ENCODE assay signal across 20 cellular contexts in the genomic region with DNA sequence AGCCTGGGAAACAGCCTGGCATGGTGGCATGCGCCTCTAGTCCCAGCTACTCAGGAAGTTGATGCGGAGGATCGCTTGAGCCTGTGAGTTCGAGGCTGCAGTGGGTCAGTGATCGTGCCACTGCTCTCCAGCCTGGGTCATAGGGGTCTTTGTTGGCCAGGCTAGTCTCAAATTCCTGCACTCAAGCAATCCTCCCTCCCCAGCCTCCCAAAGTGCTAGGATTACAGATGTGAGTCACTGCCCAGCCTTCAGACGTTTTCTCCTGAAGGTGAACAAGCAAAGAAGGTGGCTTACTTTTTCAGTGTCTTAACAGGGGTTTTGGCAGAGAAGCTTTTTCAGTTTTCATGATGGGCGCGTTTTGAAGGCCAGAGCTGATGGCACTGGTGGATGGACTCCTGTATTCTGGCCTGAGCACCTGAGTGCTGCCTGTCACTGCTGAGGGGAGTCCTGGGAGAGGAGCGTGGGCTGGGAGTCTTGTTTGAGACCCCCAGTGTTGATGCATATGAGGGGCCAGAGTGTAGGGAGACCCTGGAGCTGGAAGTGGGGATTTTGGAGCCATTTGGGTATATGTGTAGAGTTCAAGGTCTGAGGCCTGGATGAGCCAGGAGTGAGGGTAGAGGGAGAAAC. TPM values are rescaled to one million over a fixed set of nuclear protein-coding genes. Genes with fewer than 3 reads are reported as not detected.
DNase-seq lines count a peak whose midpoint lies in the region; ATAC-seq and TF ChIP-seq lines count a peak whose summit lies in the region.
"Had no signal": no experiment of that assay in that cellular context is flagged by ENCODE, and none has a peak within 500 bp of the region (broad histone marks: within the 10 kb centered on the region; RNA-seq: fewer than 3 reads in every experiment).

No MANE protein-coding gene starts in this region.

- H3K27ac ChIP-seq in temporal lobe (ENCODE audit: low read depth, low read length): peak overlapping the region; percentile 89
- no peak overlapping the region for H3K27ac ChIP-seq in mesenchymal stem cell (ENCODE audit: low read length, poor library complexity, severe bottlenecking)
- H3K27ac ChIP-seq: colonic mucosa, esophagus squamous epithelium, PC-9, prostate gland, WERI-Rb-1 had no signal

- peaks cover 0 to 5% of the 10 kb centered on the region in 2 donors for H3K36me3 Mint-ChIP-seq in activated T-cell treated with anti-CD3 and anti-CD28 coated beads, Interleukin-2, amount 50 U/mL, for 72 hours (ENCODE audit: insufficient read depth in 2 of 2)
- H3K36me3 Mint-ChIP-seq in WTC11: peaks cover 15% of the 10 kb centered on the region
- no peaks in the 10 kb centered on the region for H3K36me3 Mint-ChIP-seq in glutamatergic neuron (ENCODE audit: unreplicated experiment)
- H3K36me3 Mint-ChIP-seq: IgD-negative memory B cell had no signal

- H2BK5ac ChIP-seq in mesenchymal stem cell (ENCODE audit: low read depth, low read length, poor library complexity, severe bottlenecking): no peak overlapping the region

- intact Hi-C loops in left ventricle myocardium superior (cut with micrococcal nuclease): no loop called here

- no peak for TF ChIP-seq CTCF in WTC11 (IDR thresholded peaks at IDR 0.05)
- no peak for TF ChIP-seq CTCF in glutamatergic neuron (IDR thresholded peaks at IDR 0.05; ENCODE audit: partially characterized antibody, unreplicated experiment)

- H2BK12ac ChIP-seq in mesenchymal stem cell (ENCODE audit: low read length in 2 of 2): no peak overlapping the region

- H3K27me3 Mint-ChIP-seq in activated T-cell treated with anti-CD3 and anti-CD28 coated beads, Interleukin-2, amount 50 U/mL, for 72 hours (ENCODE audit: low read depth): no peaks in the 10 kb centered on the region
- no peaks in the 10 kb centered on the region for H3K27me3 Mint-ChIP-seq in WTC11 (ENCODE audit: low read depth)
- H3K27me3 Mint-ChIP-seq in glutamatergic neuron (ENCODE audit: unreplicated experiment): peaks cover 4% of the 10 kb centered on the region
- H3K27me3 Mint-ChIP-seq: IgD-negative memory B cell had no signal

- no peak for DNase-seq in activated T-cell treated with anti-CD3 and anti-CD28 coated beads, Interleukin-2, amount 50 U/mL, for 72 hours
- no peak for DNase-seq in activated T-cell treated with anti-CD3 and anti-CD28 coated beads, Interleukin-2, amount 50 U/mL, for 48 hours
- DNase-seq in WTC11 (ENCODE audit: low spot score) (no peak), glutamatergic neuron (no peak), mesenchymal stem cell (no peak), left ventricle myocardium superior (no peak)
- DNase-seq: ACHN, colonic mucosa, esophagus squamous epithelium, GOT3, heart left ventricle, kidney glomerular epithelial cell, NCI-H2081 treated with DMSO at 0.1 percent for 48 hours, NCI-H69, PC-9, WERI-Rb-1 had no signal

- H2BK15ac ChIP-seq in mesenchymal stem cell (ENCODE audit: low read depth, poor library complexity, severe bottlenecking): no peak overlapping the region

- no peak overlapping the region for H3K14ac ChIP-seq in mesenchymal stem cell (ENCODE audit: low read length in 2 of 2)

- no peak overlapping the region for H3K4ac ChIP-seq in mesenchymal stem cell (ENCODE audit: low read depth in 1 of 2, low read length in 2 of 2)

- WGBS in mesenchymal stem cell: 90% methylated on average over 9 of the region's 9 CpGs

- no peaks in the 10 kb centered on the region for H3K9me3 ChIP-seq in mesenchymal stem cell (ENCODE audit: control insufficient read depth, low read length)
- H3K9me3 ChIP-seq: colonic mucosa, esophagus squamous epithelium, heart left ventricle, prostate gland had no signal

- H2AK5ac ChIP-seq in mesenchymal stem cell (ENCODE audit: low read length, severe bottlenecking): no peak overlapping the region

- no peak overlapping the region for H2BK120ac ChIP-seq in mesenchymal stem cell (ENCODE audit: low read depth, low read length)

- POLR2A ChIA-PET in WTC11 (lab: Charles Lee): no interaction called here

- no peak overlapping the region for H3K9ac ChIP-seq in mesenchymal stem cell (ENCODE audit: low read length)

- no peak overlapping the region for H3K18ac ChIP-seq in mesenchymal stem cell (ENCODE audit: low read depth in 1 of 2, low read length in 2 of 2)

- H3K27ac Mint-ChIP-seq in activated T-cell treated with anti-CD3 and anti-CD28 coated beads, Interleukin-2, amount 50 U/mL, for 72 hours: peak overlapping the region; percentile 40
- H3K27ac Mint-ChIP-seq in WTC11 (peak overlapping the region; percentile 72), glutamatergic neuron (ENCODE audit: unreplicated experiment) (peak overlapping the region; percentile 65)

- H3K9me3 Mint-ChIP-seq in activated T-cell treated with anti-CD3 and anti-CD28 coated beads, Interleukin-2, amount 50 U/mL, for 72 hours: no peaks in the 10 kb centered on the region
- H3K9me3 Mint-ChIP-seq in WTC11 (no peaks in the 10 kb centered on the region), glutamatergic neuron (ENCODE audit: unreplicated experiment) (peaks cover 5% of the 10 kb centered on the region)
- H3K9me3 Mint-ChIP-seq: IgD-negative memory B cell had no signal

- no peak overlapping the region for H4K8ac ChIP-seq in mesenchymal stem cell (ENCODE audit: low read length)

- H3K4me2 ChIP-seq in mesenchymal stem cell (ENCODE audit: low read length, poor library complexity, severe bottlenecking): no peak overlapping the region
- H3K4me2 ChIP-seq: PC-9 had no signal

- peaks cover 23% of the 10 kb centered on the region for H3K4me1 ChIP-seq in mesenchymal stem cell (ENCODE audit: control insufficient read depth, insufficient read depth, low read depth, low read length)

- H3K27me3 ChIP-seq in mesenchymal stem cell (ENCODE audit: control insufficient read depth in 1 of 2, insufficient read depth in 1 of 2, low read length in 2 of 2): no peaks in the 10 kb centered on the region
- H3K27me3 ChIP-seq: colonic mucosa, esophagus squamous epithelium, heart left ventricle had no signal

- no peak for ATAC-seq in activated T-cell treated with anti-CD3 and anti-CD28 coated beads, Interleukin-2, amount 50 U/mL, for 72 hours (replicated peaks in 1 of 2)
- ATAC-seq in WTC11 (no peak), left ventricle myocardium superior (no peak), GM21723 (IDR thresholded peaks at IDR 0.05; ENCODE audit: unreplicated experiment) (no peak)

- no peak overlapping the region for H3K4me3 ChIP-seq in mesenchymal stem cell (ENCODE audit: insufficient read depth in 1 of 2, low read depth in 1 of 2, low read length in 2 of 2)
- H3K4me3 ChIP-seq: colonic mucosa, esophagus squamous epithelium, heart left ventricle, PC-9, prostate gland had no signal

- CTCF ChIA-PET in WTC11 (lab: Charles Lee): interaction anchor here (1.0 kb wide), 1 partner anchor 136 kb away, joined by 3 read pairs; no protein-coding TSS in a partner anchor

- no peak overlapping the region for H3K4me3 Mint-ChIP-seq in activated T-cell treated with anti-CD3 and anti-CD28 coated beads, Interleukin-2, amount 50 U/mL, for 72 hours
- H3K4me3 Mint-ChIP-seq in WTC11 (no peak overlapping the region), glutamatergic neuron (ENCODE audit: unreplicated experiment) (no peak overlapping the region)
- H3K4me3 Mint-ChIP-seq: IgD-negative memory B cell had no signal

- H3K23ac ChIP-seq in mesenchymal stem cell (ENCODE audit: low read length in 2 of 2): no peak overlapping the region

- peaks cover 12% of the 10 kb centered on the region for H3K79me1 ChIP-seq in mesenchymal stem cell (replicated peaks; ENCODE audit: low read length, poor library complexity, severe bottlenecking)

- H3K4me1 Mint-ChIP-seq in activated T-cell treated with anti-CD3 and anti-CD28 coated beads, Interleukin-2, amount 50 U/mL, for 72 hours (ENCODE audit: low read depth): peaks cover 28% of the 10 kb centered on the region
- peaks cover 24% of the 10 kb centered on the region for H3K4me1 Mint-ChIP-seq in WTC11
- H3K4me1 Mint-ChIP-seq in glutamatergic neuron (ENCODE audit: low read depth, unreplicated experiment): peaks cover 15% of the 10 kb centered on the region

- H4K91ac ChIP-seq in mesenchymal stem cell (ENCODE audit: low read length): no peak overlapping the region

- H3K36me3 ChIP-seq in mesenchymal stem cell (ENCODE audit: control insufficient read depth in 1 of 2, insufficient read depth in 2 of 2, low read depth in 1 of 2, low read length in 2 of 2): peaks cover 9 to 15% of the 10 kb centered on the region in 2 experiments
- H3K36me3 ChIP-seq: colonic mucosa, prostate gland had no signal

- no peak overlapping the region for H2AFZ ChIP-seq in mesenchymal stem cell (ENCODE audit: low read depth, low read length)
- H2AFZ ChIP-seq: PC-9 had no signal

TF ChIP-seq in WTC11, 78 proteins besides CTCF, POLR2A, EP300 and RAD21:
- no peak for TF ChIP-seq SOX15 (CRISPR knock-in tag; IDR thresholded peaks at IDR 0.05)
TF ChIP-seq in WTC11: peak in this region for 0.

RNA-seq across cellular contexts. Expression of gene FOXK2, which starts 41.4 kb away (rescaled TPM):
- total RNA-seq in activated T-cell treated with anti-CD3 and anti-CD28 coated beads, Interleukin-2, amount 50 U/mL, for 72 hours: 10 to 100 TPM; 59.9 to 61.0 TPM
- total RNA-seq in WTC11 (2021): 57.7 to 65.7 TPM (median 62.7 TPM) in 3 replicates
- 95.7 TPM for total RNA-seq in glutamatergic neuron (ENCODE audit: unreplicated experiment)
- 27.8 TPM for total RNA-seq in temporal lobe
- 45.8 TPM for polyA plus RNA-seq in mesenchymal stem cell (2013, experiment 1 of 2)
- 46.2 TPM for polyA plus RNA-seq in mesenchymal stem cell (2013, experiment 2 of 2)
- 41.5 TPM for total RNA-seq in left ventricle myocardium superior
